In the genomic region with DNA sequence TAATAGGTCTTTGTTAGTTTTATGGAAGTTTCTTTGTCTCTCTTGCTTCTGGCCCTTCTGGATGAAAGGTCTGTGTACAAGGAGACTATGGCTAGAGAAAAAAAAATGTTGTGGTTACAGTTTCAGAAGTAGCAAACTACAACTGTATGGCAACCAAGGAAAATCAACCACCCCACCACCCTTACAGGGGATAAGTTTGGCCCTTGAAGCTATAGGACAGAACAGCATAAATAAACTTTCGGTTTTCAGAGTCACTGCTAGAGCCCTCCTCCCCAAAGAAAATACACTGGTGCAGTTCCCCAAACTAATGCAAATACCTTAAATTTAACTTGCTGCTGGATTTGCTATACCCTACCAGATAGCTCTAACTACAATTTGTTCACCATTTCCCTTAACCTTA, we compare ENCODE assay signal across 18 cellular contexts.
"Had no signal": no experiment of that assay in that cellular context is flagged by ENCODE, and none has a peak within 500 bp of the region (broad histone marks: within the 10 kb centered on the region; RNA-seq: fewer than 3 reads in every experiment).

No MANE protein-coding gene starts in this region.

- H3K4me3 ChIP-seq: K562, PC-9, SK-N-MC had no signal

- ATAC-seq: activated CD4-positive, alpha-beta T cell treated with anti-CD3 and anti-CD28 coated beads for 36 hours; K562 had no signal

- H2AFZ ChIP-seq: PC-9 had no signal

- FAIRE-seq: K562 had no signal

- DNase-seq: activated CD4-positive, alpha-beta memory T cell treated with anti-CD3 and anti-CD28 coated beads, Interleukin-2, amount 10 ng/mL, durations not matched to agents 7 days and 5 days; activated CD4-positive, alpha-beta T cell treated with anti-CD3 and anti-CD28 coated beads, Interleukin-2, amount 50 U/mL, for 1 hour; activated gamma-delta T cell treated with Interleukin-2 at 50 U/mL for 16 hours; activated naive CD4-positive, alpha-beta T cell treated with anti-CD3 and anti-CD28 coated beads, Interleukin-2, amount 10 ng/mL, durations not matched to agents 7 days and 5 days; activated naive CD8-positive, alpha-beta T cell treated with anti-CD3 and anti-CD28 coated beads for 36 hours; activated T-cell treated with anti-CD3 and anti-CD28 coated beads for 4 hours; activated T-cell treated with anti-CD3 and anti-CD28 coated beads, Interleukin-2, amount 50 U/mL, for 48 hours; central memory CD4-positive, alpha-beta T cell; Karpas-422; NCI-H187 treated with DMSO at 0.1 percent for 48 hours; NCI-H2081 treated with DMSO at 0.1 percent for 48 hours; SHP77 treated with DMSO at 0.1 percent for 48 hours; T-helper 1 cell had no signal

- H3K27ac ChIP-seq: SK-N-MC, VCaP had no signal
